Comparison of ENCODE assay signal across 25 cellular contexts in the genomic region with DNA sequence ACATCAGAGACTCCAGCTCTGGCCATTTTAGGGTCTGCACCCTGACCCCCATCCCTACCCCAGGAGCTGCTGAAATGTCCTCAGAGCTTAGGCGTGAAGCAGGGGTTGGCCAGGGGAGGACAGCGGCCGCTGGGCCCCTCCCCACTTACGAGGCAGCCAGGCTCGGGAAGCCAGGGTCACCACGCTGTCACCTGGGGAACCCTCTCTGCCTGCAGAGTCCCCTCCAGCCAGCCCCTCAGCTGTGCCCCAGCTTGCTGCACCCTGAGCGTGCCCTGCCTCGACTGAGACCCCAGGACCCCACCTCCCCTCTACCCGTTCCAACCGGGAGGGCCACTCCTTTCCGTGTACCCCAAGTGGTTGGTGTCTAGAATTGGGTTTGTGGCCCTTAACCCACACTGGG. TPM values are rescaled to one million over a fixed set of nuclear protein-coding genes. Genes with fewer than 3 reads are reported as not detected.
"Had no signal": no experiment of that assay in that cellular context is flagged by ENCODE, and none has a peak within 500 bp of the region (broad histone marks: within the 10 kb centered on the region; RNA-seq: fewer than 3 reads in every experiment).

No MANE protein-coding gene starts in this region.

- H3K9me3 ChIP-seq: gastrocnemius medialis, left ventricle myocardium inferior, neutrophil, right atrium auricular region, testis, tibial nerve, upper lobe of right lung had no signal

- H3K9me3 Mint-ChIP-seq: central memory CD8-positive, alpha-beta T cell; immature natural killer cell; naive thymus-derived CD4-positive, alpha-beta T cell; stimulated activated naive CD8-positive, alpha-beta T cell treated with anti-CD3 and anti-CD28 coated beads, Interleukin-15, amount 100 ng/mL, for 72 hours had no signal

- H3K4me3 ChIP-seq: gastrocnemius medialis, left ventricle myocardium inferior, lung, right atrium auricular region, testis, tibial nerve, upper lobe of right lung had no signal

- DNase-seq: cortex of kidney; effector memory CD4-positive, alpha-beta T cell; gastrocnemius medialis; glutamatergic neuron; immature natural killer cell; left ventricle myocardium inferior; mesendoderm; naive thymus-derived CD4-positive, alpha-beta T cell; nephron progenitor cell; small intestine; stimulated activated CD4-positive, alpha-beta T cell treated with anti-CD3 and anti-CD28 coated beads, Interleukin-12 subunit alpha, Interleukin-12 subunit beta, amount 100 ng/mL, for 4 hours; stimulated activated naive CD8-positive, alpha-beta T cell treated with anti-CD3 and anti-CD28 coated beads, Interleukin-15, amount 100 ng/mL, for 72 hours; testis; upper lobe of right lung had no signal

- H3K27ac Mint-ChIP-seq: immature natural killer cell; naive thymus-derived CD4-positive, alpha-beta T cell had no signal

- H3K36me3 Mint-ChIP-seq: immature natural killer cell; naive thymus-derived CD4-positive, alpha-beta T cell had no signal

- H3K4me1 ChIP-seq: gastrocnemius medialis had no signal

- H3K4me1 Mint-ChIP-seq: central memory CD8-positive, alpha-beta T cell; immature natural killer cell had no signal

- H3K27me3 ChIP-seq: right atrium auricular region, testis had no signal

- ATAC-seq: esophagus mucosa; gastrocnemius medialis; naive thymus-derived CD4-positive, alpha-beta T cell; stimulated activated naive CD8-positive, alpha-beta T cell treated with anti-CD3 and anti-CD28 coated beads, Interleukin-15, amount 100 ng/mL, for 72 hours had no signal

- H3K4me3 Mint-ChIP-seq: central memory CD8-positive, alpha-beta T cell; immature natural killer cell; nephron progenitor cell had no signal

- H3K27ac ChIP-seq: gastrocnemius medialis, left ventricle myocardium inferior, neutrophil, right atrium auricular region, testis, tibial nerve, upper lobe of right lung had no signal

- H3K36me3 ChIP-seq: gastrocnemius medialis, left ventricle myocardium inferior, neutrophil, right atrium auricular region, tibial nerve, upper lobe of right lung had no signal

RNA-seq across cellular contexts. Expression of gene LCN10, which starts 2.7 kb away (rescaled TPM):
- total RNA-seq: fibroblast of lung, osteocyte had no signal
- polyA plus RNA-seq: fibroblast of lung, immature natural killer cell, keratinocyte had no signal

RNA-seq across cellular contexts. Expression of gene LCN6, which starts 8.3 kb away (rescaled TPM):
- total RNA-seq: fibroblast of lung; naive thymus-derived CD4-positive, alpha-beta T cell; osteocyte had no signal
- polyA plus RNA-seq: fibroblast of lung; immature natural killer cell; keratinocyte; naive thymus-derived CD4-positive, alpha-beta T cell had no signal

RNA-seq across cellular contexts. Expression of gene LCN8, which starts 18.0 kb away (rescaled TPM):
- total RNA-seq: esophagus mucosa, fibroblast of lung, gastrocnemius medialis, left ventricle myocardium inferior, osteocyte, posterior vena cava, right atrium auricular region, subcutaneous adipose tissue, testis, upper lobe of right lung had no signal
- polyA plus RNA-seq: fibroblast of lung; keratinocyte; lung; naive thymus-derived CD4-positive, alpha-beta T cell; small intestine had no signal

RNA-seq across cellular contexts. Expression of gene LCN15, which starts 24.2 kb away (rescaled TPM):
- total RNA-seq: esophagus mucosa; fibroblast of lung; gastrocnemius medialis; lung; naive thymus-derived CD4-positive, alpha-beta T cell; osteocyte; posterior vena cava; subcutaneous adipose tissue; tibial nerve; upper lobe of right lung had no signal
- polyA plus RNA-seq: fibroblast of lung; immature natural killer cell; keratinocyte; naive thymus-derived CD4-positive, alpha-beta T cell had no signal

RNA-seq across cellular contexts. Expression of gene DIPK1B, which starts 27.7 kb away (rescaled TPM):
- polyA plus RNA-seq: keratinocyte had no signal
